ENCODE assay signal across 16 cellular contexts in genomic region chr1:4173731-4174130, GRCh38.
DNase-seq lines count a peak whose midpoint lies in the region; ATAC-seq and TF ChIP-seq lines count a peak whose summit lies in the region.
"Had no signal": no experiment of that assay in that cellular context is flagged by ENCODE, and none has a peak within 500 bp of the region (broad histone marks: within the 10 kb centered on the region; RNA-seq: fewer than 3 reads in every experiment).

No MANE protein-coding gene starts in this region.

- peak; percentile 35 for DNase-seq in activated CD8-positive, alpha-beta memory T cell treated with anti-CD3 and anti-CD28 coated beads for 24 hours
- no peak for DNase-seq in activated CD8-positive, alpha-beta memory T cell treated with anti-CD3 and anti-CD28 coated beads, Interleukin-2, amount 50 U/mL, for 4 hours
- DNase-seq in activated CD8-positive, alpha-beta memory T cell treated with anti-CD3 and anti-CD28 coated beads, Interleukin-2, amount 10 ng/mL, durations not matched to agents 7 days and 5 days, result peak; percentile 22
- DNase-seq in islet precursor cell (peak; percentile 35), type B pancreatic cell (ENCODE audit: extremely low spot score, unreplicated experiment) (peak; percentile 40)
- DNase-seq in stimulated activated CD4-positive, alpha-beta T cell treated with anti-CD3 and anti-CD28 coated beads, Interleukin-12 subunit alpha, Interleukin-12 subunit beta, amount 100 ng/mL, for 4 hours, result no peak
- no peak for DNase-seq in stimulated activated naive CD8-positive, alpha-beta T cell treated with anti-CD3 and anti-CD28 coated beads, Interleukin-15, amount 100 ng/mL, for 72 hours
- DNase-seq: DMS 273 treated with DMSO at 0.1 percent for 48 hours, HFFc6, IMR-90, Kasumi-1, NCI-H1105 treated with DMSO at 0.1 percent for 48 hours, NCI-H187 treated with DMSO at 0.1 percent for 48 hours, NCI-H345, SHP77 treated with DMSO at 0.1 percent for 48 hours had no signal

- CTCF ChIA-PET in activated CD8-positive, alpha-beta memory T cell treated with anti-CD3 and anti-CD28 coated beads, Interleukin-2, amount 10 ng/mL, durations not matched to agents 7 days and 5 days (lab: Charles Lee), result no interaction called here

- ATAC-seq in activated CD8-positive, alpha-beta memory T cell treated with anti-CD3 and anti-CD28 coated beads, Interleukin-2, amount 10 ng/mL, durations not matched to agents 7 days and 5 days, result no peak
- no peak for ATAC-seq in HG03457 (IDR thresholded peaks at IDR 0.05; ENCODE audit: unreplicated experiment)
- ATAC-seq in stimulated activated naive CD8-positive, alpha-beta T cell treated with anti-CD3 and anti-CD28 coated beads, Interleukin-15, amount 100 ng/mL, for 72 hours, result no peak

- no peaks in the 10 kb centered on the region for H3K4me1 Mint-ChIP-seq in activated CD8-positive, alpha-beta memory T cell treated with anti-CD3 and anti-CD28 coated beads, Interleukin-2, amount 10 ng/mL, durations not matched to agents 7 days and 5 days
- H3K4me1 Mint-ChIP-seq in type B pancreatic cell (ENCODE audit: unreplicated experiment), result peaks cover 4% of the 10 kb centered on the region
- H3K4me1 Mint-ChIP-seq in stimulated activated naive CD8-positive, alpha-beta T cell treated with anti-CD3 and anti-CD28 coated beads, Interleukin-15, amount 100 ng/mL, for 72 hours, result peaks cover 15% of the 10 kb centered on the region

- H3K4me3 Mint-ChIP-seq in activated CD8-positive, alpha-beta memory T cell treated with anti-CD3 and anti-CD28 coated beads, Interleukin-2, amount 10 ng/mL, durations not matched to agents 7 days and 5 days, result no peak overlapping the region
- H3K4me3 Mint-ChIP-seq in type B pancreatic cell, result no peak overlapping the region
- H3K4me3 Mint-ChIP-seq in stimulated activated naive CD8-positive, alpha-beta T cell treated with anti-CD3 and anti-CD28 coated beads, Interleukin-15, amount 100 ng/mL, for 72 hours, result no peak overlapping the region
- H3K4me3 Mint-ChIP-seq: HFFc6 had no signal

- no peaks in the 10 kb centered on the region for H3K9me3 Mint-ChIP-seq in activated CD8-positive, alpha-beta memory T cell treated with anti-CD3 and anti-CD28 coated beads, Interleukin-2, amount 10 ng/mL, durations not matched to agents 7 days and 5 days (ENCODE audit: low read depth)
- no peaks in the 10 kb centered on the region for H3K9me3 Mint-ChIP-seq in type B pancreatic cell
- H3K9me3 Mint-ChIP-seq in stimulated activated naive CD8-positive, alpha-beta T cell treated with anti-CD3 and anti-CD28 coated beads, Interleukin-15, amount 100 ng/mL, for 72 hours, result no peaks in the 10 kb centered on the region

- no peak overlapping the region for H3K27ac Mint-ChIP-seq in activated CD8-positive, alpha-beta memory T cell treated with anti-CD3 and anti-CD28 coated beads, Interleukin-2, amount 10 ng/mL, durations not matched to agents 7 days and 5 days
- no peak overlapping the region for H3K27ac Mint-ChIP-seq in type B pancreatic cell
- H3K27ac Mint-ChIP-seq in stimulated activated naive CD8-positive, alpha-beta T cell treated with anti-CD3 and anti-CD28 coated beads, Interleukin-15, amount 100 ng/mL, for 72 hours, result no peak overlapping the region
- H3K27ac Mint-ChIP-seq: HFFc6 had no signal

- no peaks in the 10 kb centered on the region for H3K27me3 Mint-ChIP-seq in activated CD8-positive, alpha-beta memory T cell treated with anti-CD3 and anti-CD28 coated beads, Interleukin-2, amount 10 ng/mL, durations not matched to agents 7 days and 5 days
- H3K27me3 Mint-ChIP-seq in type B pancreatic cell, result peaks cover 17% of the 10 kb centered on the region
- peaks cover 48% of the 10 kb centered on the region for H3K27me3 Mint-ChIP-seq in stimulated activated naive CD8-positive, alpha-beta T cell treated with anti-CD3 and anti-CD28 coated beads, Interleukin-15, amount 100 ng/mL, for 72 hours

- TF ChIP-seq CTCF in type B pancreatic cell (conservative IDR thresholded peaks at IDR 0.05), result no peak

- H3K36me3 Mint-ChIP-seq in activated CD8-positive, alpha-beta memory T cell treated with anti-CD3 and anti-CD28 coated beads, Interleukin-2, amount 10 ng/mL, durations not matched to agents 7 days and 5 days, result no peaks in the 10 kb centered on the region
- no peaks in the 10 kb centered on the region for H3K36me3 Mint-ChIP-seq in type B pancreatic cell

Comparison
In these comparisons a context has a peak if more than half of its experiments do, and no peak if none do; other contexts are left out.
1. DNase-seq: peak in activated CD8-positive, alpha-beta memory T cell treated with anti-CD3 and anti-CD28 coated beads for 24 hours (single experiment), activated CD8-positive, alpha-beta memory T cell treated with anti-CD3 and anti-CD28 coated beads, Interleukin-2, amount 10 ng/mL, durations not matched to agents 7 days and 5 days (single experiment), islet precursor cell (single experiment) and type B pancreatic cell (single experiment); none in activated CD8-positive, alpha-beta memory T cell treated with anti-CD3 and anti-CD28 coated beads, Interleukin-2, amount 50 U/mL, for 4 hours (single experiment), stimulated activated CD4-positive, alpha-beta T cell treated with anti-CD3 and anti-CD28 coated beads, Interleukin-12 subunit alpha, Interleukin-12 subunit beta, amount 100 ng/mL, for 4 hours (single experiment) and stimulated activated naive CD8-positive, alpha-beta T cell treated with anti-CD3 and anti-CD28 coated beads, Interleukin-15, amount 100 ng/mL, for 72 hours (0 of 2).